In genomic region chrX:123590842-123591491, GRCh38 we compare ENCODE assay signal across 8 cellular contexts.
DNase-seq lines count a peak whose midpoint lies in the region; ATAC-seq and TF ChIP-seq lines count a peak whose summit lies in the region.

No MANE protein-coding gene starts in this region.

- H3K27ac Mint-ChIP-seq in MCF 10A (ENCODE audit: low read depth, unreplicated experiment) = no peak overlapping the region

- H3K27ac ChIP-seq in breast epithelium (no peak overlapping the region), caudate nucleus (ENCODE audit: low read depth, low read length) (no peak overlapping the region)

- no peaks in the 10 kb centered on the region for H3K4me1 ChIP-seq in breast epithelium

- H3K27me3 Mint-ChIP-seq in MCF 10A (ENCODE audit: insufficient read depth, unreplicated experiment) = no peaks in the 10 kb centered on the region

- H3K36me3 Mint-ChIP-seq in MCF 10A (ENCODE audit: insufficient read depth, unreplicated experiment) = peaks cover 7% of the 10 kb centered on the region

- CTCF ChIA-PET in MCF 10A (lab: Yijun Ruan, JAX) = interaction anchor here (0.9 kb wide), 1 partner anchor 141 kb away, joined by 3 read pairs; no protein-coding TSS in a partner anchor

- peaks cover 6% of the 10 kb centered on the region for H3K4me1 Mint-ChIP-seq in MCF 10A (ENCODE audit: insufficient read depth, unreplicated experiment)

- intact Hi-C loops in MCF 10A (cut with micrococcal nuclease) (no loop called here), breast epithelium (cut with DNase I; ENCODE audit: low total_unique reads) (no loop called here)

- peaks cover 12% of the 10 kb centered on the region for H3K9me3 Mint-ChIP-seq in MCF 10A (ENCODE audit: unreplicated experiment)

- no peak overlapping the region for H3K4me3 ChIP-seq in breast epithelium

- POLR2A ChIA-PET in MCF 10A (lab: Yijun Ruan, JAX) = interaction anchor here (0.6 to 1.0 kb wide), 3 partner anchors 78 to 241 kb away, joined by 3 to 4 read pairs (median 3); no protein-coding TSS in a partner anchor

- no peaks in the 10 kb centered on the region for H3K36me3 ChIP-seq in breast epithelium

- DNase-seq in MCF 10A (ENCODE audit: unreplicated experiment) (peak; percentile 45), breast epithelium (ENCODE audit: low spot score in 2 of 2) (no peak), dermis blood vessel endothelial cell (peak; percentile 42), NCI-H1436 treated with DMSO at 0.1 percent for 48 hours (lab: John Stamatoyannopoulos, UW) (no peak), SHP77 (lab: John Stamatoyannopoulos, UW) (no peak), caudate nucleus (lab: John Stamatoyannopoulos, UW) (no peak)
- DNase-seq in effector CD8-positive, alpha-beta T cell (lab: John Stamatoyannopoulos, UW) = no peak

- BruUV-seq in MCF 10A (replicated peaks; lab: Mats Ljungman, UMichigan) = no TSS peak

- no peak for TF ChIP-seq POLR2A in breast epithelium (IDR thresholded peaks at IDR 0.05)

- no peak overlapping the region for H3K4me3 Mint-ChIP-seq in MCF 10A (ENCODE audit: unreplicated experiment)

- peak; percentile 55 for ATAC-seq in HG03139 (IDR thresholded peaks at IDR 0.05; ENCODE audit: unreplicated experiment)

- peaks cover 0 to 9% of the 10 kb centered on the region in 2 donors for H3K27me3 ChIP-seq in breast epithelium

- no peaks in the 10 kb centered on the region for H3K9me3 ChIP-seq in breast epithelium

- TF ChIP-seq CTCF in MCF 10A (IDR thresholded peaks at IDR 0.05; ENCODE audit: unreplicated experiment) = no peak
- TF ChIP-seq CTCF in breast epithelium (IDR thresholded peaks at IDR 0.05) = no peak

Comparison
In these comparisons a context has a peak if more than half of its experiments do, and no peak if none do; other contexts are left out.
1. DNase-seq: peak in MCF 10A (single experiment) and dermis blood vessel endothelial cell (single experiment); none in breast epithelium (0 of 2), NCI-H1436 treated with DMSO at 0.1 percent for 48 hours (single experiment), SHP77 (0 of 2), effector CD8-positive, alpha-beta T cell (single experiment) and caudate nucleus (0 of 61).